In the genomic region with DNA sequence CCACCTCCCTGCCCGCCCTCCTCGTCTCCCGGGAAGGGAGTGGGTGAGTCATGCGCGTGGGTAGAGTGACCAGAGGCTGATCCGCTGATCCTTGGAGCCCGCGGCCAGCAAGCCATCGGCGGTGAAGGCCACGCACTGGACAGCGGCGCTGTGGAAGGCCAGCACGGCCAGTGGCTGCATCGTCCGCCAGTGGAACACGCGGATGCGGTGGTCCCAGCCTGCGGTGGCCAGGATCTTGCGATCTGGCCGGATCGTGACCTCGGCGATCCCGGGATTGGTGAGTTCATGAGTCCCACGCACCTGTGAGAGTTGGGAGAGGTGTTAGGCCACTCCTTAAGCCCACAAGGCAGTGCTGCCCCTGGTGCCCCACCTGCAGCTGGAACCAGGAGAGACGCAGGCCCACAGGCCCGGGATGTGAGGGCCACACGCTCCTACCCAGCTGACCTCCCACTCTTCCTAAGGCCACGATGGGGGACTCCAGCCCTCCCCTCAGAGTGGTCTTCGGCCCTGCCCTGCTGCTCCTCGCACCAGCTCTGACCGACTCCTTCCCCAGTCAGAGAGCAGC, we compare ENCODE assay signal across 21 cellular contexts. TPM values are rescaled to one million over a fixed set of nuclear protein-coding genes. Genes with fewer than 3 reads are reported as not detected.
DNase-seq lines count a peak whose midpoint lies in the region; ATAC-seq and TF ChIP-seq lines count a peak whose summit lies in the region.
"Had no signal": no experiment of that assay in that cellular context is flagged by ENCODE, and none has a peak within 500 bp of the region (broad histone marks: within the 10 kb centered on the region; RNA-seq: fewer than 3 reads in every experiment).

No MANE protein-coding gene starts in this region.

- no peak overlapping the region for H3K9ac ChIP-seq in SK-N-MC (ENCODE audit: insufficient read length)
- H3K9ac ChIP-seq: BLaER1 had no signal

- no peak overlapping the region for H3K4me3 ChIP-seq in heart right ventricle
- no peak overlapping the region for H3K4me3 ChIP-seq in SK-N-MC
- no peak overlapping the region for H3K4me3 ChIP-seq in lower lobe of right lung
- H3K4me3 ChIP-seq: A549, BLaER1 had no signal

- H3K27me3 ChIP-seq in heart right ventricle (peaks cover 0 to 6% (median 0%) of the 10 kb centered on the region in 7 donors), lower lobe of right lung (ENCODE audit: low read depth) (peaks cover 2% of the 10 kb centered on the region)
- H3K27me3 ChIP-seq: BLaER1 had no signal

- H3K27ac Mint-ChIP-seq in stimulated activated memory B cell treated with anti-CD40 and anti-IgM and Interleukin-4, amounts not matched to agents 10 μg/mL and 1 μg/mL and 100 μg/mL, for 72 hours: no peak overlapping the region
- H3K27ac Mint-ChIP-seq: CD14-positive monocyte; CD4-positive, alpha-beta memory T cell; HFFc6; IgD-negative memory B cell had no signal

- no peaks in the 10 kb centered on the region for H3K4me1 Mint-ChIP-seq in stimulated activated memory B cell treated with anti-CD40 and anti-IgM and Interleukin-4, amounts not matched to agents 10 μg/mL and 1 μg/mL and 100 μg/mL, for 72 hours
- H3K4me1 Mint-ChIP-seq: CD14-positive monocyte; CD4-positive, alpha-beta memory T cell; IgD-negative memory B cell had no signal

- TF ChIP-seq CTCF in heart right ventricle (IDR thresholded peaks at IDR 0.05) (no peak), lower lobe of right lung (IDR thresholded peaks at IDR 0.05) (no peak)

- intact Hi-C loops in Right ventricle myocardium superior (cut with DNase I): no loop called here
- intact Hi-C loops in heart right ventricle (cut with DNase I): no loop called here
- intact Hi-C loops in lower lobe of right lung (cut with DNase I): no loop called here

- H3K4me1 ChIP-seq in heart right ventricle: no peaks in the 10 kb centered on the region
- no peaks in the 10 kb centered on the region for H3K4me1 ChIP-seq in lower lobe of right lung
- H3K4me1 ChIP-seq: A549, BLaER1 had no signal

- in situ Hi-C loops in G401 (cut with HindIII; ENCODE audit: low sequenced_read_pairs): no loop called here

- no peak overlapping the region for H3K4me3 Mint-ChIP-seq in stimulated activated memory B cell treated with anti-CD40 and anti-IgM and Interleukin-4, amounts not matched to agents 10 μg/mL and 1 μg/mL and 100 μg/mL, for 72 hours
- H3K4me3 Mint-ChIP-seq: CD14-positive monocyte; CD4-positive, alpha-beta memory T cell; HFFc6; IgD-negative memory B cell had no signal

- DNase-seq in Right ventricle myocardium superior (peak; percentile 30), heart right ventricle (no peak), SK-N-MC (ENCODE audit: low read depth, low spot score) (no peak), lower lobe of right lung (peak; percentile 43), G401 (ENCODE audit: low spot score) (no peak), NCI-H1092 (lab: John Stamatoyannopoulos, UW) (no peak)
- DNase-seq: CD4-positive, alpha-beta memory T cell; DMS153; DMS79; GF-D8; GOT3; H7; HFFc6 had no signal

- peaks cover 67% of the 10 kb centered on the region for H3K36me3 Mint-ChIP-seq in stimulated activated memory B cell treated with anti-CD40 and anti-IgM and Interleukin-4, amounts not matched to agents 10 μg/mL and 1 μg/mL and 100 μg/mL, for 72 hours
- H3K36me3 Mint-ChIP-seq: CD14-positive monocyte had no signal

- ATAC-seq in Right ventricle myocardium superior (ENCODE audit: poor library complexity) (no peak), heart right ventricle (no peak), lower lobe of right lung (no peak)
- no peak for ATAC-seq in stimulated activated memory B cell treated with anti-CD40 and anti-IgM and Interleukin-4, amounts not matched to agents 10 μg/mL and 1 μg/mL and 100 μg/mL, for 72 hours
- ATAC-seq: A549, HCT116 had no signal

- H3K9me3 Mint-ChIP-seq in stimulated activated memory B cell treated with anti-CD40 and anti-IgM and Interleukin-4, amounts not matched to agents 10 μg/mL and 1 μg/mL and 100 μg/mL, for 72 hours: peaks cover 15% of the 10 kb centered on the region
- H3K9me3 Mint-ChIP-seq: HFFc6 had no signal

- no peak overlapping the region for H3K27ac ChIP-seq in heart right ventricle
- peak overlapping the region; percentile 64; the same call in 1 of the 2 replicates for H3K27ac ChIP-seq in SK-N-MC
- H3K27ac ChIP-seq in lower lobe of right lung: no peak overlapping the region
- H3K27ac ChIP-seq: 22Rv1, A549, BLaER1 had no signal

- peaks cover 0 to 28% (median 0%) of the 10 kb centered on the region in 11 donors for H3K9me3 ChIP-seq in heart right ventricle
- peaks cover 4% of the 10 kb centered on the region; the same call in 1 of the 2 replicates for H3K9me3 ChIP-seq in SK-N-MC (ENCODE audit: low read depth, low read length)
- H3K9me3 ChIP-seq in lower lobe of right lung: peaks cover 3% of the 10 kb centered on the region
- H3K9me3 ChIP-seq: A549 had no signal

- peaks cover 21% of the 10 kb centered on the region for H3K27me3 Mint-ChIP-seq in stimulated activated memory B cell treated with anti-CD40 and anti-IgM and Interleukin-4, amounts not matched to agents 10 μg/mL and 1 μg/mL and 100 μg/mL, for 72 hours

- WGBS in heart right ventricle, 2 donors: 97% methylated on average over 34 of the region's 34 CpGs

- H3K36me3 ChIP-seq in heart right ventricle (peaks cover 0 to 7% (median 0%) of the 10 kb centered on the region in 9 donors), SK-N-MC (ENCODE audit: insufficient read depth, low read length) (peaks cover 7% of the 10 kb centered on the region; the same call in 1 of the 2 replicates), lower lobe of right lung (no peaks in the 10 kb centered on the region)

RNA-seq across cellular contexts. Expression of a gene that starts 28.2 kb away (rescaled TPM):
- total RNA-seq in Right ventricle myocardium superior (3.2 TPM), heart right ventricle (1 to 10 TPM in 5 of 10 donors, under 1 TPM in 5; 0.53 to 1.8 (median 1.0) TPM), lower lobe of right lung (13.5 TPM)
- polyA plus RNA-seq in heart right ventricle: 1 to 10 TPM in 1 of 2 donors, under 1 TPM in 1; 0.61 to 1.0 TPM
- total RNA-seq in G401 (2014; rRNA removed; shearing (Covaris generic)): 15.4 and 32.1 TPM in 2 replicates
- total RNA-seq: CD4-positive, alpha-beta memory T cell had no signal
- polyA plus RNA-seq: AG04450; CD14-positive monocyte; CD4-positive, alpha-beta memory T cell; IgD-negative memory B cell had no signal

Comparison
In these comparisons a context has a peak if more than half of its experiments do, and no peak if none do; other contexts are left out.
1. DNase-seq: peak in Right ventricle myocardium superior (single experiment) and lower lobe of right lung (single experiment); none in heart right ventricle (0 of 2), SK-N-MC (single experiment), G401 (single experiment) and NCI-H1092 (single experiment).